Comparison of ENCODE assay signal across 25 cellular contexts in the genomic region with DNA sequence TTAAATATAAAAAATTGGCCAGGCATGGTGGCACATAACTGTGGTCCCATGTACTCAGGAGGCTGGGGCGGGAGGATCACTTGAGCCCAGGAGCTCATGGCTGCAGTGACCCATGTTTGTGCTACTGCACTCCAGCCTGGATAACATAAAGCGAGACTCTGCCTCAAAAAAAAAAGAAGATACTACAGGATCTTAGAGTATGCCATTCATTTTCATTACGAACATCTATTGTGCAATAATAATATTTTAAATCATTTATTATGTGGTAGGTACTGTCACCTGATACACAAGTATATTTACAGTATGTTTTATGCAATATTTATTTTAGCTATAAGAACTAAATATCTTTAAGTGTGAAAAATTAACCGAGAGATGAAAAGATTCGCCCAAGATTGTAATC.
"Had no signal": no experiment of that assay in that cellular context is flagged by ENCODE, and none has a peak within 500 bp of the region (broad histone marks: within the 10 kb centered on the region; RNA-seq: fewer than 3 reads in every experiment).

No MANE protein-coding gene starts in this region.

- H3K4me1 Mint-ChIP-seq: endodermal cell had no signal

- H3K4me3 ChIP-seq: colonic mucosa, esophagus squamous epithelium, gastrocnemius medialis, heart right ventricle, left lung, lower lobe of right lung, mucosa of descending colon had no signal

- H3K4me1 ChIP-seq: colonic mucosa, left lung had no signal

- H3K27ac ChIP-seq: colonic mucosa, epithelial cell of prostate, esophagus squamous epithelium, gastrocnemius medialis, heart right ventricle, left lung, lower lobe of right lung had no signal

- DNase-seq: colonic mucosa; cortex of kidney; effector CD8-positive, alpha-beta T cell; effector memory CD8-positive, alpha-beta T cell; endodermal cell; erythroblast; esophagus squamous epithelium; foreskin fibroblast; foreskin melanocyte; gastrocnemius medialis; glutamatergic neuron; head of caudate nucleus; heart right ventricle; hippocampal formation; left cardiac atrium; left lung; left ventricle myocardium superior; lower lobe of right lung; mesenchymal stem cell; mucosa of descending colon; naive B cell had no signal

- H3K27me3 Mint-ChIP-seq: dendritic cell treated with granulocyte-macrophage colony-stimulating factor and Interleukin-4, amounts not matched to agents 40 ng/mL and 50 ng/mL, for 4 days had no signal

- H3K36me3 ChIP-seq: colonic mucosa, esophagus squamous epithelium, gastrocnemius medialis, heart right ventricle, left lung, lower lobe of right lung had no signal

- H3K27ac Mint-ChIP-seq: dendritic cell treated with granulocyte-macrophage colony-stimulating factor and Interleukin-4, amounts not matched to agents 40 ng/mL and 50 ng/mL, for 4 days; effector memory CD8-positive, alpha-beta T cell; endodermal cell; mesothelial cell of epicardium; naive B cell had no signal

- H3K36me3 Mint-ChIP-seq: mesothelial cell of epicardium, naive B cell had no signal

- ATAC-seq: effector memory CD8-positive, alpha-beta T cell; esophagus mucosa; gastrocnemius medialis; heart right ventricle; left cardiac atrium; left lung; left ventricle myocardium superior; lower lobe of right lung; mucosa of descending colon had no signal

- H3K9me3 Mint-ChIP-seq: dendritic cell treated with granulocyte-macrophage colony-stimulating factor and Interleukin-4, amounts not matched to agents 40 ng/mL and 50 ng/mL, for 4 days; effector memory CD8-positive, alpha-beta T cell; endodermal cell; mesothelial cell of epicardium; naive B cell had no signal

- H3K9me3 ChIP-seq: colonic mucosa, esophagus squamous epithelium, gastrocnemius medialis, heart right ventricle, left lung, lower lobe of right lung, mucosa of descending colon had no signal

- H3K27me3 ChIP-seq: colonic mucosa, esophagus squamous epithelium, gastrocnemius medialis, heart right ventricle, left lung had no signal

- H3K4me3 Mint-ChIP-seq: dendritic cell treated with granulocyte-macrophage colony-stimulating factor and Interleukin-4, amounts not matched to agents 40 ng/mL and 50 ng/mL, for 4 days; effector memory CD8-positive, alpha-beta T cell; endodermal cell; mesothelial cell of epicardium; naive B cell had no signal
